8 cellular contexts compared by ENCODE assay signal in genomic region chr6:70413829-70414494, GRCh38. TPM values are rescaled to one million over a fixed set of nuclear protein-coding genes. Genes with fewer than 3 reads are reported as not detected.
DNase-seq lines count a peak whose midpoint lies in the region; ATAC-seq and TF ChIP-seq lines count a peak whose summit lies in the region.

No MANE protein-coding gene starts in this region.

- peak overlapping the region; percentile 90 for H3K4me2 ChIP-seq in parathyroid adenoma (ENCODE audit: low read length)

- 1% methylated on average over 40 to 44 of the region's 44 CpGs for WGBS in heart left ventricle, 4 donors

- H2AFZ ChIP-seq in parathyroid adenoma, result peak overlapping the region; percentile 100

- H3K27ac Mint-ChIP-seq in activated naive CD8-positive, alpha-beta T cell, result peak overlapping the region; percentile 66

- peaks cover 6% of the 10 kb centered on the region for H3K79me2 ChIP-seq in parathyroid adenoma

- H3K36me3 ChIP-seq in heart left ventricle, result peaks cover 0 to 18% (median 9%) of the 10 kb centered on the region in 9 donors
- no peaks in the 10 kb centered on the region for H3K36me3 ChIP-seq in parathyroid adenoma (ENCODE audit: control insufficient read depth, insufficient read depth, low read length)

- TF ChIP-seq POLR2A in NB4 (IDR thresholded peaks at IDR 0.05; ENCODE audit: extremely low read depth, insufficient read length) (peak; percentile 3), heart left ventricle (IDR thresholded peaks at IDR 0.05) (no peak)

- no peaks in the 10 kb centered on the region for H3K9me3 ChIP-seq in heart left ventricle
- H3K9me3 ChIP-seq in parathyroid adenoma (ENCODE audit: control insufficient read depth, low read length), result no peaks in the 10 kb centered on the region

- H3K4me1 Mint-ChIP-seq in activated naive CD8-positive, alpha-beta T cell (ENCODE audit: low read depth), result peaks cover 22% of the 10 kb centered on the region

- H3K4me1 ChIP-seq in heart left ventricle, result peaks cover 0 to 21% (median 15%) of the 10 kb centered on the region in 12 donors
- H3K4me1 ChIP-seq in parathyroid adenoma, result peaks cover 3% of the 10 kb centered on the region

- H3K27ac ChIP-seq in heart left ventricle (peak overlapping the region; percentile 62 to 92 (median 80)), parathyroid adenoma (peak overlapping the region; percentile 11)

- ATAC-seq in HG02571 (IDR thresholded peaks at IDR 0.05; ENCODE audit: unreplicated experiment) (peak; percentile 28), heart left ventricle (peak in 3 of 4 donors; percentile 19 to 63 (median 51))

- H3K4me3 Mint-ChIP-seq in activated naive CD8-positive, alpha-beta T cell, result peak overlapping the region; percentile 96

- H3K4me3 ChIP-seq in NB4 (ENCODE audit: low read depth, low read length), result peak overlapping the region; percentile 90
- peak overlapping the region; percentile 47 to 99 (median 94) for H3K4me3 ChIP-seq in heart left ventricle
- H3K4me3 ChIP-seq in parathyroid adenoma (ENCODE audit: low read depth, low read length), result peak overlapping the region; percentile 71

- H3K9me3 Mint-ChIP-seq in activated naive CD8-positive, alpha-beta T cell (ENCODE audit: low read depth), result no peaks in the 10 kb centered on the region

- H3K36me3 Mint-ChIP-seq in activated naive CD8-positive, alpha-beta T cell, result no peaks in the 10 kb centered on the region

- no peaks in the 10 kb centered on the region for H3K27me3 ChIP-seq in heart left ventricle
- no peaks in the 10 kb centered on the region for H3K27me3 ChIP-seq in parathyroid adenoma (ENCODE audit: control insufficient read depth, insufficient read depth, low read length)

- H3K9ac ChIP-seq in parathyroid adenoma, result peak overlapping the region; percentile 75

- peak; percentile 16 for DNase-seq in stimulated activated CD4-positive, alpha-beta T cell treated with anti-CD3 and anti-CD28 coated beads, Interleukin-4, amount 100 ng/mL, for 24 hours
- DNase-seq in stimulated activated CD4-positive, alpha-beta T cell treated with anti-CD3 and anti-CD28 coated beads, Interleukin-2, amount 100 ng/mL, for 24 hours, result no peak
- peak; percentile 74 for DNase-seq in NB4 (ENCODE audit: low read depth)
- peak in 1 of 5 donors; percentile 32 for DNase-seq in heart left ventricle
- no peak for DNase-seq in NCI-H510A (lab: John Stamatoyannopoulos, UW)

- no peaks in the 10 kb centered on the region for H3K27me3 Mint-ChIP-seq in activated naive CD8-positive, alpha-beta T cell

- intact Hi-C loops in heart left ventricle (cut with DNase I), result loop anchor here in 5 of 10 donors (2.0 to 10.0 kb wide), 4 partner anchors 45 to 253 kb away; partner anchors contain the start of gene SMAP1 (in 4 of the 5)

- no peak for TF ChIP-seq CTCF in NB4 (IDR thresholded peaks at IDR 0.05; ENCODE audit: low read depth, low read length)
- TF ChIP-seq CTCF in heart left ventricle (IDR thresholded peaks at IDR 0.05), result no peak
- TF ChIP-seq CTCF in parathyroid adenoma (IDR thresholded peaks at IDR 0.05), result no peak

RNA-seq across cellular contexts. Expression of gene FAM135A, which starts 0.7 kb away (rescaled TPM):
- 10 to 100 TPM in 7 of 9 donors, 1 to 10 TPM in 2; 9.7 to 14.9 (median 13.2) TPM for total RNA-seq in heart left ventricle
- polyA plus RNA-seq in heart left ventricle, result 1 to 10 TPM; 6.0 to 6.5 TPM

Comparison
In these comparisons a context has a peak if more than half of its experiments do, and no peak if none do; other contexts are left out.
1. DNase-seq: peak in stimulated activated CD4-positive, alpha-beta T cell treated with anti-CD3 and anti-CD28 coated beads, Interleukin-4, amount 100 ng/mL, for 24 hours (single experiment) and NB4 (single experiment); none in stimulated activated CD4-positive, alpha-beta T cell treated with anti-CD3 and anti-CD28 coated beads, Interleukin-2, amount 100 ng/mL, for 24 hours (0 of 2) and NCI-H510A (single experiment).
2. Peak in every context shown above with its lines, with median percentiles within 50 percentile points of each other: H3K4me3 ChIP-seq.